In the genomic region with DNA sequence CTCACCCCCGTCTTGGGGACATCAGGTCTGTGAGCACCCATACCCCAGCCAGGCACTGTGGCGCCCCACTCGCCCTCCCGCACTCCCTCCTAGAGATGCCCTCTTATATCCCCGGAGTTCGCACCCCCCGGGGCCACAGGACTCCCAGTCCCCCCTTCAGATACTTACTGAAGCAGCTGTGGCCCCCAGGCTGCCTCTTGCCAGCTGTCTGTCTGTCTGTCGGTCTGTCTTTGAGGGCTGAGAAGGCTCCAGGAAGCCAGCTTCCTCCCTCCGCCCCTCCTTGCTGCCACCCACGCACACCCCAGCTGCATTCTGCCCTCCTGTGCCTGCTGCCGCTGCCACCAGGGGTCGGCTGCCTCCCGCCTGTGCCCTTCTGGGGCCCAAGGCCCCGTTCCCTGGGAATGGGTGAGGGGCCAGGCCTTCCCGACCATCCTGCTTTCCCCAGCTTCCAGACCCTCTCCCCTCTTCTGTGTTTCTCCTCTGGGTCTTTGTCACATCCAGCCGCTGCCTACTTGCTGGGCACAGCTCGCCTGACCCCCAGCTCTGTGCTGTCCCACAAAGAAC, we compare ENCODE assay signal across 8 cellular contexts. TPM values are rescaled to one million over a fixed set of nuclear protein-coding genes. Genes with fewer than 3 reads are reported as not detected.
DNase-seq lines count a peak whose midpoint lies in the region; ATAC-seq, FAIRE-seq and TF ChIP-seq lines count a peak whose summit lies in the region.

A gene (minus strand): TSS at position 226 of the 564 bp plus-strand sequence. CDS start 1,200 bp downstream, outside the sequence.

- H3K27me3 ChIP-seq in endothelial cell of umbilical vein (ENCODE audit: control insufficient read depth in 2 of 2, insufficient read depth in 2 of 2, low read length in 2 of 2): no peaks in the 10 kb centered on the region

- dilution Hi-C loops in endothelial cell of umbilical vein (cut with MboI; ENCODE audit: extremely low pct_ligation_motif_present, low sequenced_read_pairs): no loop called here

- H4K20me1 ChIP-seq in endothelial cell of umbilical vein (replicated peaks; ENCODE audit: control insufficient read depth, extremely low read depth, insufficient read depth, low read length): no peaks in the 10 kb centered on the region

- no peak for TF ChIP-seq POLR2A in endothelial cell of umbilical vein (IDR thresholded peaks at IDR 0.05; ENCODE audit: low read depth, low read length)

- no peak within 1 kb of the TSS for H3K4me3 ChIP-seq in endothelial cell of umbilical vein (replicated peaks in 1 of 3; ENCODE audit: insufficient read depth in 1 of 3, low read depth in 1 of 3, low read length in 3 of 3)

- no peaks in the 10 kb centered on the region for H3K9me3 ChIP-seq in endothelial cell of umbilical vein (replicated peaks; ENCODE audit: control insufficient read depth, insufficient read depth, low read length)

- no peak within 1 kb of the TSS for H3K9ac ChIP-seq in endothelial cell of umbilical vein (replicated peaks; ENCODE audit: extremely low read depth, insufficient read depth, low read length)

- H3K79me2 ChIP-seq in endothelial cell of umbilical vein (ENCODE audit: control insufficient read depth, insufficient read depth, low read length): no peaks in the 10 kb centered on the region

- peak; percentile 94 for DNase-seq in activated CD4-positive, alpha-beta T cell treated with anti-CD3 and anti-CD28 coated beads for 48 hours
- DNase-seq in endothelial cell of umbilical vein (ENCODE audit: low read depth, low spot score) (no peak), putamen (ENCODE audit: low spot score) (no peak), DMS153 (lab: John Stamatoyannopoulos, UW) (no peak), cerebellum (ENCODE audit: low spot score) (no peak)
- peak; percentile 88 for DNase-seq in stimulated activated CD4-positive, alpha-beta T cell treated with anti-CD3 and anti-CD28 coated beads, Interleukin-2, amount 100 ng/mL, for 4 hours (ENCODE audit: low read depth)

- POLR2A ChIA-PET in endothelial cell of umbilical vein (lab: Charles Lee): no interaction called here

- FAIRE-seq in endothelial cell of umbilical vein (lab: Jason Lieb, UNC): no peak

- no peak within 1 kb of the TSS for H3K27ac ChIP-seq in endothelial cell of umbilical vein (ENCODE audit: insufficient read depth, low read depth, low read length)

- CTCF ChIA-PET in endothelial cell of umbilical vein (lab: Charles Lee): interaction anchor here (1.6 kb wide), 1 partner anchor 17 kb away, joined by 4 read pairs; no protein-coding TSS in a partner anchor

- H2AFZ ChIP-seq in endothelial cell of umbilical vein (ENCODE audit: low read depth, low read length): peak within 1 kb of the TSS; percentile 79

- ATAC-seq in GM18907 (IDR thresholded peaks at IDR 0.05; ENCODE audit: unreplicated experiment) (peak; percentile 53), HG03469 (IDR thresholded peaks at IDR 0.05; ENCODE audit: unreplicated experiment) (peak; percentile 29)

- H3K9me1 ChIP-seq in endothelial cell of umbilical vein (replicated peaks; ENCODE audit: control insufficient read depth, extremely low read depth, insufficient read depth, low read length): no peaks in the 10 kb centered on the region

- H3K36me3 ChIP-seq in endothelial cell of umbilical vein (ENCODE audit: control insufficient read depth in 2 of 2, extremely low read depth in 1 of 2, insufficient read depth in 2 of 2, low read length in 2 of 2): no peaks in the 10 kb centered on the region

- no TSS peak for BruUV-seq in endothelial cell of umbilical vein (replicated peaks; lab: Mats Ljungman, UMichigan)

- intact Hi-C loops in endothelial cell of umbilical vein (cut with micrococcal nuclease): no loop called here

- peak in 1 of 2 donors; percentile 24 for TF ChIP-seq CTCF in endothelial cell of umbilical vein (IDR thresholded peaks at IDR 0.05; ENCODE audit: extremely low read depth in 1 of 2, insufficient read depth in 1 of 2, low read depth in 1 of 2, low read length in 2 of 2)

- H3K4me1 ChIP-seq in endothelial cell of umbilical vein (ENCODE audit: control insufficient read depth, extremely low read depth, insufficient read depth, low read length): peaks cover 8% of the 10 kb centered on the region

- no peak within 1 kb of the TSS for H3K4me2 ChIP-seq in endothelial cell of umbilical vein (ENCODE audit: insufficient read depth, low read length)

TF ChIP-seq in endothelial cell of umbilical vein, 7 proteins besides CTCF, POLR2A, EP300 and RAD21:
- TF ChIP-seq GATA2 (IDR thresholded peaks at IDR 0.05; ENCODE audit: insufficient read depth, insufficient read length, low read depth, low read length) (no peak), EZH2 (IDR thresholded peaks at IDR 0.05; ENCODE audit: borderline replicate concordance, low read depth, low read length, severe bottlenecking) (no peak), MYC (IDR thresholded peaks at IDR 0.05; ENCODE audit: low read depth, low read length) (no peak), JUN (IDR thresholded peaks at IDR 0.05; ENCODE audit: borderline replicate concordance, insufficient read depth, insufficient read length, low read depth) (no peak), FOS (IDR thresholded peaks at IDR 0.05; ENCODE audit: borderline replicate concordance, insufficient read depth, low read length) (no peak), POLR2AphosphoS5 (IDR thresholded peaks at IDR 0.05; ENCODE audit: insufficient read depth, low read depth, low read length) (no peak)
- TF ChIP-seq, protein P1, sequence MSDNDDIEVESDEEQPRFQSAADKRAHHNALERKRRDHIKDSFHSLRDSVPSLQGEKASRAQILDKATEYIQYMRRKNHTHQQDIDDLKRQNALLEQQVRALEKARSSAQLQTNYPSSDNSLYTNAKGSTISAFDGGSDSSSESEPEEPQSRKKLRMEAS (IDR thresholded peaks at IDR 0.05; ENCODE audit: insufficient read depth, insufficient read length): no peak

RNA-seq across cellular contexts. Expression of the gene that starts here (rescaled TPM):
- total RNA-seq in endothelial cell of umbilical vein (0.86 and 1.9 TPM in 2 replicates), cerebellum (0.09 TPM)
- polyA plus RNA-seq in endothelial cell of umbilical vein: 1.8 and 2.4 TPM in 2 replicates
- polyA plus RNA-seq in endothelial cell of umbilical vein (2011; cell fraction: cytosol; rRNA removed): 0.84 and 1.1 TPM in 2 replicates
- 1.1 and 1.5 TPM in 2 replicates for polyA plus RNA-seq in endothelial cell of umbilical vein (2011; cell fraction: nucleus; rRNA removed)
- polyA plus RNA-seq in endothelial cell of umbilical vein (2012): 0.41 and 0.75 TPM in 2 replicates
- polyA minus RNA-seq in endothelial cell of umbilical vein: 5.1 and 6.0 TPM in 2 replicates
- not detected for polyA minus RNA-seq in endothelial cell of umbilical vein (2011; cell fraction: cytosol; rRNA and poly(A)+ RNA removed)
- polyA minus RNA-seq in endothelial cell of umbilical vein (2011; cell fraction: nucleus; rRNA and poly(A)+ RNA removed): 0.34 and 0.48 TPM in 2 replicates

Comparison
In these comparisons a context has a peak if more than half of its experiments do, and no peak if none do; other contexts are left out.
1. DNase-seq: peak in activated CD4-positive, alpha-beta T cell treated with anti-CD3 and anti-CD28 coated beads for 48 hours (single experiment) and stimulated activated CD4-positive, alpha-beta T cell treated with anti-CD3 and anti-CD28 coated beads, Interleukin-2, amount 100 ng/mL, for 4 hours (single experiment); none in endothelial cell of umbilical vein (single experiment), putamen (single experiment), DMS153 (single experiment) and cerebellum (single experiment).